In genomic region chr22:16635442-16635841, GRCh38 we compare ENCODE assay signal across 5 cellular contexts. TPM values are rescaled to one million over a fixed set of nuclear protein-coding genes. Genes with fewer than 3 reads are reported as not detected.
"Had no signal": no experiment of that assay in that cellular context is flagged by ENCODE, and none has a peak within 500 bp of the region (broad histone marks: within the 10 kb centered on the region; RNA-seq: fewer than 3 reads in every experiment).

No MANE protein-coding gene starts in this region.

RNA-seq across cellular contexts. Expression of gene CCT8L2, which starts 42.8 kb away (rescaled TPM):
- total RNA-seq: HepG2, HT-29, HT1080, IMR-90 had no signal
- polyA plus RNA-seq: HepG2, IgD-negative memory B cell, IMR-90 had no signal
